In the genomic region with DNA sequence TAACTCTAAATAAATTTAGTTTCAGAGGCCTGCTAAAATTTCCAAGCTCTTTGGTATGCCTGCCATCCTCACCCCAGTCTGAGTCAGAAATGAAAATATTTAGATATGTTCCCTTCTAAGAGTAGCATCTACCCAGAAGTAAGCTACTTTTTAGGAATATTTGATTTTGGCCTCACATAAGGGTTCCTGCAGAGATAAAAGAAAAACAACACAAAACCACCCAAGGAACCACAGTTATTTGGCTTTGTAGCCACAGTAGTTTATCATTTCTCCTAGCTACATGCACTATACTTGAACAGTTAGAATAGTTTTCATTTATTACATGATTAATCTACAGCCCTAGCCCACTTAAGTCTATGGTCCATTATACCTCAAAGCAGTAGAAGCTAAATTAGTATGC, we compare ENCODE assay signal across 21 cellular contexts.
A peak's percentile ranks its signal among the peaks of the same experiment; 100 is the strongest.
DNase-seq lines count a peak whose midpoint lies in the region; ATAC-seq and TF ChIP-seq lines count a peak whose summit lies in the region.
"Had no signal": no experiment of that assay in that cellular context is flagged by ENCODE, and none has a peak within 500 bp of the region (broad histone marks: within the 10 kb centered on the region; RNA-seq: fewer than 3 reads in every experiment).

No MANE protein-coding gene starts in this region.

- DNase-seq in AG08395 (ENCODE audit: low spot score) (peak; percentile 35), GM03348 (ENCODE audit: low spot score) (peak; percentile 29), RPMI7951 (ENCODE audit: low read depth) (peak; percentile 24), astrocyte of the spinal cord (ENCODE audit: low read depth, low spot score) (peak; percentile 39), mucosa of gallbladder (ENCODE audit: low spot score) (no peak), upper lobe of left lung (no peak)
- DNase-seq: CD4-positive, alpha-beta T cell; COR-L47; DMS79; H9; NCI-H1092 treated with DMSO at 0.1 percent for 48 hours; NCI-H1436; NCI-H1930; NCI-H446 treated with DMSO at 0.1 percent for 48 hours; NCI-H526; SHP77 treated with DMSO at 0.1 percent for 48 hours had no signal

- no peak for TF ChIP-seq POLR2A in upper lobe of left lung (IDR thresholded peaks at IDR 0.05)

- H3K4me1 ChIP-seq in upper lobe of left lung, result no peaks in the 10 kb centered on the region

- ATAC-seq in GM19328 (IDR thresholded peaks at IDR 0.05; ENCODE audit: unreplicated experiment) (no peak), upper lobe of left lung (ENCODE audit: low FRiP score in 2 of 2) (no peak)
- ATAC-seq: GM23338, Panc1 had no signal

- H3K9me3 ChIP-seq in upper lobe of left lung, result no peaks in the 10 kb centered on the region

- H3K4me3 ChIP-seq in astrocyte of the spinal cord (ENCODE audit: low read depth, low read length), result no peak overlapping the region
- H3K4me3 ChIP-seq in upper lobe of left lung, result no peak overlapping the region
- H3K4me3 ChIP-seq: BLaER1 treated with 17β-estradiol and CSF1 and Interleukin-3, amounts not matched to agents 10 nM and 100 nM; GM23338 had no signal

- H3K27ac ChIP-seq in upper lobe of left lung, result no peak overlapping the region
- H3K27ac ChIP-seq: 22Rv1; BLaER1 treated with 17β-estradiol and CSF1 and Interleukin-3, amounts not matched to agents 10 nM and 100 nM had no signal

- no peaks in the 10 kb centered on the region for H3K36me3 ChIP-seq in upper lobe of left lung
- H3K36me3 ChIP-seq: BLaER1 treated with 17β-estradiol and CSF1 and Interleukin-3, amounts not matched to agents 10 nM and 100 nM had no signal

- H3K27me3 ChIP-seq in upper lobe of left lung, result no peaks in the 10 kb centered on the region
- H3K27me3 ChIP-seq: BLaER1 treated with 17β-estradiol and CSF1 and Interleukin-3, amounts not matched to agents 10 nM and 100 nM had no signal

- in situ Hi-C loops in astrocyte of the spinal cord (cut with HindIII; ENCODE audit: low sequenced_read_pairs), result no loop called here

- TF ChIP-seq CTCF in astrocyte of the spinal cord (IDR thresholded peaks at IDR 0.05; ENCODE audit: low read depth, low read length) (no peak), upper lobe of left lung (IDR thresholded peaks at IDR 0.05) (no peak)

- no peak for TF ChIP-seq EP300 in upper lobe of left lung (IDR thresholded peaks at IDR 0.05)

Comparison
In these comparisons a context has a peak if more than half of its experiments do, and no peak if none do; other contexts are left out.
1. DNase-seq: peak in AG08395 (single experiment), GM03348 (single experiment), RPMI7951 (single experiment) and astrocyte of the spinal cord (single experiment); none in mucosa of gallbladder (single experiment) and upper lobe of left lung (0 of 2).